In the genomic region with DNA sequence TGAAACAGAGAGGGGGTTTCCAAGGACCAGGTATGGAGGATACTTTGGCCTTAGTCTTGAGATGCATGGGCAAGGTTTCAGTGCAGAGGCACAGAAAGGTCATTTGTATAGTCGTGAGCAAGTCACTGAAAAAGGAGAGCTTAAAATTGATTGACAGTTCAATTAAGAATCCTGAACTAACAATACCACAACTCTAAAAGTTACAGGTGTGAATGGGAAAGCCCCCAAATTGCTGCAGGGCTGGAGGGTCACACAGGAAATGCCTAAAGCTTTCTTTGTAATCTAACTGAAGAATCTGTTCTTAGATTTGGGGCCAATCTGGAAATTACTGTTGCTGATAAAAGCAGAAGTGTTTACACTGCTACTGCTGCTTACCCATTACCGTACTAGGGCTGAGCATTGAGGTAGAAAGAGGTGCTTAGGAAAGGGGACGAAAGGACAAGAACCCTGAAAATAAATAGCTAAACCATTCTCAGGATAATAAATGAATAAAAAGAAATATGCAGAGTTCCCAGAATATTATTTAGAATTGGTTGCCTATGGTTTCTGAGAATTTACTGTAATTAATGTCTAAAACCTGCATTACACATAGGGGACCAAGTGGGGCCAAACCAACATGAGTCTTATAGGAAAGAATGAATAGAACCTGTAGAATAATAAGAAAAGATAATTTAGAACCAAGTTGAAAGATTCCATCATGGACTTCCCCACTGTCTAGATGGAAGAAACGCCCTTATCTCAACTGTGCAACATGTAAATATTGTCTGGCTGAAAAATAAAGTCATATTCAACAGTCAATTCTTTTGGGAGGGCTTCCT, we compare ENCODE assay signal across 13 cellular contexts.
DNase-seq lines count a peak whose midpoint lies in the region; ATAC-seq and TF ChIP-seq lines count a peak whose summit lies in the region.
"Had no signal": no experiment of that assay in that cellular context is flagged by ENCODE, and none has a peak within 500 bp of the region (broad histone marks: within the 10 kb centered on the region; RNA-seq: fewer than 3 reads in every experiment).

No MANE protein-coding gene starts in this region.

- no peaks in the 10 kb centered on the region for H3K9me3 Mint-ChIP-seq in effector memory CD8-positive, alpha-beta T cell
- H3K9me3 Mint-ChIP-seq in WTC11, result no peaks in the 10 kb centered on the region
- H3K9me3 Mint-ChIP-seq: activated CD4-positive, alpha-beta T cell treated with anti-CD3 and anti-CD28 coated beads, Interleukin-2, amount 10 ng/mL, durations not matched to agents 24 days and 14 days had no signal

- no peak for DNase-seq in effector memory CD8-positive, alpha-beta T cell
- DNase-seq in HuH-7.5 (ENCODE audit: low spot score), result no peak
- DNase-seq in activated CD4-positive, CD25-positive, alpha-beta regulatory T cell treated with anti-CD3 and anti-CD28 coated beads, Interleukin-2, amount 50 U/mL, for 72 hours, result no peak
- no peak for DNase-seq in NCI-H1930 (lab: John Stamatoyannopoulos, UW)
- no peak for DNase-seq in WTC11 (ENCODE audit: low spot score)
- DNase-seq: activated CD4-positive, alpha-beta T cell treated with anti-CD3 and anti-CD28 coated beads, Interleukin-2, amount 10 ng/mL, durations not matched to agents 24 days and 14 days; anterior cingulate cortex; DMS79 treated with DMSO at 0.1 percent for 48 hours; HFFc6; NCI-H1436 treated with DMSO at 0.1 percent for 48 hours had no signal

- CTCF ChIA-PET in WTC11 (lab: Charles Lee), result no interaction called here

- no peak for TF ChIP-seq CTCF in WTC11 (IDR thresholded peaks at IDR 0.05)

- no peak overlapping the region for H3K4me3 Mint-ChIP-seq in effector memory CD8-positive, alpha-beta T cell
- no peak overlapping the region for H3K4me3 Mint-ChIP-seq in WTC11
- H3K4me3 Mint-ChIP-seq: activated CD4-positive, alpha-beta T cell treated with anti-CD3 and anti-CD28 coated beads, Interleukin-2, amount 10 ng/mL, durations not matched to agents 24 days and 14 days; HFFc6 had no signal

- H3K36me3 Mint-ChIP-seq in effector memory CD8-positive, alpha-beta T cell (ENCODE audit: insufficient read depth), result no peaks in the 10 kb centered on the region
- H3K36me3 Mint-ChIP-seq in WTC11, result no peaks in the 10 kb centered on the region

- H3K27me3 Mint-ChIP-seq in effector memory CD8-positive, alpha-beta T cell, result no peaks in the 10 kb centered on the region
- no peaks in the 10 kb centered on the region for H3K27me3 Mint-ChIP-seq in WTC11 (ENCODE audit: low read depth)
- H3K27me3 Mint-ChIP-seq: activated CD4-positive, alpha-beta T cell treated with anti-CD3 and anti-CD28 coated beads, Interleukin-2, amount 10 ng/mL, durations not matched to agents 24 days and 14 days had no signal

- H3K4me1 Mint-ChIP-seq in effector memory CD8-positive, alpha-beta T cell (ENCODE audit: low read depth in 2 of 2), result peaks cover 11 to 15% of the 10 kb centered on the region in 2 donors
- H3K4me1 Mint-ChIP-seq in WTC11, result peaks cover 6% of the 10 kb centered on the region
- H3K4me1 Mint-ChIP-seq: activated CD4-positive, alpha-beta T cell treated with anti-CD3 and anti-CD28 coated beads, Interleukin-2, amount 10 ng/mL, durations not matched to agents 24 days and 14 days had no signal

- POLR2A ChIA-PET in WTC11 (lab: Charles Lee), result no interaction called here

- peak overlapping the region; percentile 9 to 49 for H3K27ac Mint-ChIP-seq in effector memory CD8-positive, alpha-beta T cell
- no peak overlapping the region for H3K27ac Mint-ChIP-seq in WTC11
- H3K27ac Mint-ChIP-seq: activated CD4-positive, alpha-beta T cell treated with anti-CD3 and anti-CD28 coated beads, Interleukin-2, amount 10 ng/mL, durations not matched to agents 24 days and 14 days; HFFc6 had no signal

- ATAC-seq in GM18867 (IDR thresholded peaks at IDR 0.05; ENCODE audit: unreplicated experiment) (peak; percentile 89), GM21526 (IDR thresholded peaks at IDR 0.05; ENCODE audit: low FRiP score, unreplicated experiment) (peak; percentile 93), HG03108 (IDR thresholded peaks at IDR 0.05; ENCODE audit: unreplicated experiment) (peak; percentile 85), WTC11 (no peak)
- ATAC-seq in effector memory CD8-positive, alpha-beta T cell (replicated peaks), result peak; percentile 51

TF ChIP-seq in WTC11, 78 proteins besides CTCF, POLR2A, EP300 and RAD21 (continues in another document):
- TF ChIP-seq, protein P1, sequence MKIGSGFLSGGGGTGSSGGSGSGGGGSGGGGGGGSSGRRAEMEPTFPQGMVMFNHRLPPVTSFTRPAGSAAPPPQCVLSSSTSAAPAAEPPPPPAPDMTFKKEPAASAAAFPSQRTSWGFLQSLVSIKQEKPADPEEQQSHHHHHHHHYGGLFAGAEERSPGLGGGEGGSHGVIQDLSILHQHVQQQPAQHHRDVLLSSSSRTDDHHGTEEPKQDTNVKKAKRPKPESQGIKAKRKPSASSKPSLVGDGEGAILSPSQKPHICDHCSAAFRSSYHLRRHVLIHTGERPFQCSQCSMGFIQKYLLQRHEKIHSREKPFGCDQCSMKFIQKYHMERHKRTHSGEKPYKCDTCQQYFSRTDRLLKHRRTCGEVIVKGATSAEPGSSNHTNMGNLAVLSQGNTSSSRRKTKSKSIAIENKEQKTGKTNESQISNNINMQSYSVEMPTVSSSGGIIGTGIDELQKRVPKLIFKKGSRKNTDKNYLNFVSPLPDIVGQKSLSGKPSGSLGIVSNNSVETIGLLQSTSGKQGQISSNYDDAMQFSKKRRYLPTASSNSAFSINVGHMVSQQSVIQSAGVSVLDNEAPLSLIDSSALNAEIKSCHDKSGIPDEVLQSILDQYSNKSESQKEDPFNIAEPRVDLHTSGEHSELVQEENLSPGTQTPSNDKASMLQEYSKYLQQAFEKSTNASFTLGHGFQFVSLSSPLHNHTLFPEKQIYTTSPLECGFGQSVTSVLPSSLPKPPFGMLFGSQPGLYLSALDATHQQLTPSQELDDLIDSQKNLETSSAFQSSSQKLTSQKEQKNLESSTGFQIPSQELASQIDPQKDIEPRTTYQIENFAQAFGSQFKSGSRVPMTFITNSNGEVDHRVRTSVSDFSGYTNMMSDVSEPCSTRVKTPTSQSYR (CRISPR knock-in tag; IDR thresholded peaks at IDR 0.05), result no peak
- TF ChIP-seq FOXP1 (CRISPR knock-in tag; IDR thresholded peaks at IDR 0.05; ENCODE audit: borderline replicate concordance) (no peak), ETV6 (CRISPR knock-in tag; IDR thresholded peaks at IDR 0.05) (no peak), FOXK1 (CRISPR knock-in tag; IDR thresholded peaks at IDR 0.05) (no peak), ZNF138 (CRISPR knock-in tag; conservative IDR thresholded peaks at IDR 0.05) (no peak), MYBL2 (CRISPR knock-in tag; IDR thresholded peaks at IDR 0.05) (no peak), ZNF396 (CRISPR knock-in tag; IDR thresholded peaks at IDR 0.05; ENCODE audit: borderline replicate concordance) (no peak)
- TF ChIP-seq, protein P2, sequence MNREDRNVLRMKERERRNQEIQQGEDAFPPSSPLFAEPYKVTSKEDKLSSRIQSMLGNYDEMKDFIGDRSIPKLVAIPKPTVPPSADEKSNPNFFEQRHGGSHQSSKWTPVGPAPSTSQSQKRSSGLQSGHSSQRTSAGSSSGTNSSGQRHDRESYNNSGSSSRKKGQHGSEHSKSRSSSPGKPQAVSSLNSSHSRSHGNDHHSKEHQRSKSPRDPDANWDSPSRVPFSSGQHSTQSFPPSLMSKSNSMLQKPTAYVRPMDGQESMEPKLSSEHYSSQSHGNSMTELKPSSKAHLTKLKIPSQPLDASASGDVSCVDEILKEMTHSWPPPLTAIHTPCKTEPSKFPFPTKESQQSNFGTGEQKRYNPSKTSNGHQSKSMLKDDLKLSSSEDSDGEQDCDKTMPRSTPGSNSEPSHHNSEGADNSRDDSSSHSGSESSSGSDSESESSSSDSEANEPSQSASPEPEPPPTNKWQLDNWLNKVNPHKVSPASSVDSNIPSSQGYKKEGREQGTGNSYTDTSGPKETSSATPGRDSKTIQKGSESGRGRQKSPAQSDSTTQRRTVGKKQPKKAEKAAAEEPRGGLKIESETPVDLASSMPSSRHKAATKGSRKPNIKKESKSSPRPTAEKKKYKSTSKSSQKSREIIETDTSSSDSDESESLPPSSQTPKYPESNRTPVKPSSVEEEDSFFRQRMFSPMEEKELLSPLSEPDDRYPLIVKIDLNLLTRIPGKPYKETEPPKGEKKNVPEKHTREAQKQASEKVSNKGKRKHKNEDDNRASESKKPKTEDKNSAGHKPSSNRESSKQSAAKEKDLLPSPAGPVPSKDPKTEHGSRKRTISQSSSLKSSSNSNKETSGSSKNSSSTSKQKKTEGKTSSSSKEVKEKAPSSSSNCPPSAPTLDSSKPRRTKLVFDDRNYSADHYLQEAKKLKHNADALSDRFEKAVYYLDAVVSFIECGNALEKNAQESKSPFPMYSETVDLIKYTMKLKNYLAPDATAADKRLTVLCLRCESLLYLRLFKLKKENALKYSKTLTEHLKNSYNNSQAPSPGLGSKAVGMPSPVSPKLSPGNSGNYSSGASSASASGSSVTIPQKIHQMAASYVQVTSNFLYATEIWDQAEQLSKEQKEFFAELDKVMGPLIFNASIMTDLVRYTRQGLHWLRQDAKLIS (CRISPR knock-in tag; IDR thresholded peaks at IDR 0.05; ENCODE audit: borderline replicate concordance), result no peak
- TF ChIP-seq, protein P3, sequence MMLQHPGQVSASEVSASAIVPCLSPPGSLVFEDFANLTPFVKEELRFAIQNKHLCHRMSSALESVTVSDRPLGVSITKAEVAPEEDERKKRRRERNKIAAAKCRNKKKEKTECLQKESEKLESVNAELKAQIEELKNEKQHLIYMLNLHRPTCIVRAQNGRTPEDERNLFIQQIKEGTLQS (CRISPR knock-in tag; conservative IDR thresholded peaks at IDR 0.05), result no peak
- TF ChIP-seq, protein P4, sequence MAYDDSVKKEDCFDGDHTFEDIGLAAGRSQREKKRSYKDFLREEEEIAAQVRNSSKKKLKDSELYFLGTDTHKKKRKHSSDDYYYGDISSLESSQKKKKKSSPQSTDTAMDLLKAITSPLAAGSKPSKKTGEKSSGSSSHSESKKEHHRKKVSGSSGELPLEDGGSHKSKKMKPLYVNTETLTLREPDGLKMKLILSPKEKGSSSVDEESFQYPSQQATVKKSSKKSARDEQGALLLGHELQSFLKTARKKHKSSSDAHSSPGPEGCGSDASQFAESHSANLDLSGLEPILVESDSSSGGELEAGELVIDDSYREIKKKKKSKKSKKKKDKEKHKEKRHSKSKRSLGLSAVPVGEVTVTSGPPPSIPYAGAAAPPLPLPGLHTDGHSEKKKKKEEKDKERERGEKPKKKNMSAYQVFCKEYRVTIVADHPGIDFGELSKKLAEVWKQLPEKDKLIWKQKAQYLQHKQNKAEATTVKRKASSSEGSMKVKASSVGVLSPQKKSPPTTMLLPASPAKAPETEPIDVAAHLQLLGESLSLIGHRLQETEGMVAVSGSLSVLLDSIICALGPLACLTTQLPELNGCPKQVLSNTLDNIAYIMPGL (CRISPR knock-in tag; IDR thresholded peaks at IDR 0.05), result no peak
